In the genomic region with DNA sequence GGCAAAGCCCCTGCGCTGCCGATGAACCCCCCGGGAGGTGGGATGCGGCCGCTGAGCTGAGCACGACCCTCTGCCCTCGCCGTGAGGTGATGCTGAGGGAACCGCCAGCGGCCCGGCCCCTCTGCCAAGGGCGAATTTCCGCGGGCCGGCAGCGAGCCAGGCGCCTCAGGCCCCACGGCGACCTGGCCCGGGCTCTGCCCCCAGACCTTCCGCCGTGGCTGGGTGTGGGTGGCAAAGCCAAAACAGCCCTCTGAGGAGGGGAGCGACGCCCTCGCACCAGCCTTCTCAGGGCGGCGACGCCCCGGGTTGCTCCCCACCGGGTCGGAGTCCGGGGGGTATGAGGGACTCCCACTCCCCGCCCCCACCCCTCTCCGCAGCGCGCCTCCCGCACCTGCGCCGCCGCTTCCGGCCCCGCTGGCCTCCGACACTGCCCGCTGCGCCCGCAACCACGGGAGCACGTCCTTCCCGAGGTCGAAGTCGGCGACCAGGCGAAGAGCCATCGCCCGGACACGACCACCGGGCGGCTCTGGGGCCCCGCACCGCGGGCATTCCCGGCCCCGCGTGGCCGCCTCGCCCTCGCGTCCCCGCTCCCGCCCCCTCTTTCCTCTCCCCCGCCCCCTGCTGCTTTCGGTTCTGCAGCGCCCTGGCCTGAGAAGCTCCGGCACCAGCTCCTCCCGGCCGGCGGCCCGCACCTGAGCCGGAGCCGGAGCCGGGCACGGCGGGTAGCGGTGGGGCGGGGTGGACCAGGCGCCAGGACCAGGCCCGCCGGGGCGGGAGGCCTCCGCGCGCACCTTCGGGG, we compare ENCODE assay signal across 1 cellular context.
TF ChIP-seq lines count a peak whose summit lies in the region.

A gene with protein sequence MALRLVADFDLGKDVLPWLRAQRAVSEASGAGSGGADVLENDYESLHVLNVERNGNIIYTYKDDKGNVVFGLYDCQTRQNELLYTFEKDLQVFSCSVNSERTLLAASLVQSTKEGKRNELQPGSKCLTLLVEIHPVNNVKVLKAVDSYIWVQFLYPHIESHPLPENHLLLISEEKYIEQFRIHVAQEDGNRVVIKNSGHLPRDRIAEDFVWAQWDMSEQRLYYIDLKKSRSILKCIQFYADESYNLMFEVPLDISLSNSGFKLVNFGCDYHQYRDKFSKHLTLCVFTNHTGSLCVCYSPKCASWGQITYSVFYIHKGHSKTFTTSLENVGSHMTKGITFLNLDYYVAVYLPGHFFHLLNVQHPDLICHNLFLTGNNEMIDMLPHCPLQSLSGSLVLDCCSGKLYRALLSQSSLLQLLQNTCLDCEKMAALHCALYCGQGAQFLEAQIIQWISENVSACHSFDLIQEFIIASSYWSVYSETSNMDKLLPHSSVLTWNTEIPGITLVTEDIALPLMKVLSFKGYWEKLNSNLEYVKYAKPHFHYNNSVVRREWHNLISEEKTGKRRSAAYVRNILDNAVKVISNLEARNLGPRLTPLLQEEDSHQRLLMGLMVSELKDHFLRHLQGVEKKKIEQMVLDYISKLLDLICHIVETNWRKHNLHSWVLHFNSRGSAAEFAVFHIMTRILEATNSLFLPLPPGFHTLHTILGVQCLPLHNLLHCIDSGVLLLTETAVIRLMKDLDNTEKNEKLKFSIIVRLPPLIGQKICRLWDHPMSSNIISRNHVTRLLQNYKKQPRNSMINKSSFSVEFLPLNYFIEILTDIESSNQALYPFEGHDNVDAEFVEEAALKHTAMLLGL (minus strand): TSS at position 528 of the 799 bp plus-strand sequence. CDS start 28 bp downstream, at position 500.

TF ChIP-seq in HepG2, 621 proteins besides CTCF, POLR2A, EP300 and RAD21 (continued from another document and continues in another):
- TF ChIP-seq, protein P1, sequence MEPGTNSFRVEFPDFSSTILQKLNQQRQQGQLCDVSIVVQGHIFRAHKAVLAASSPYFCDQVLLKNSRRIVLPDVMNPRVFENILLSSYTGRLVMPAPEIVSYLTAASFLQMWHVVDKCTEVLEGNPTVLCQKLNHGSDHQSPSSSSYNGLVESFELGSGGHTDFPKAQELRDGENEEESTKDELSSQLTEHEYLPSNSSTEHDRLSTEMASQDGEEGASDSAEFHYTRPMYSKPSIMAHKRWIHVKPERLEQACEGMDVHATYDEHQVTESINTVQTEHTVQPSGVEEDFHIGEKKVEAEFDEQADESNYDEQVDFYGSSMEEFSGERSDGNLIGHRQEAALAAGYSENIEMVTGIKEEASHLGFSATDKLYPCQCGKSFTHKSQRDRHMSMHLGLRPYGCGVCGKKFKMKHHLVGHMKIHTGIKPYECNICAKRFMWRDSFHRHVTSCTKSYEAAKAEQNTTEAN (CRISPR knock-in tag; conservative IDR thresholded peaks at IDR 0.05), result peak; percentile 45; the same call in 1 of the 2 replicates
- TF ChIP-seq NCOA2 (CRISPR knock-in tag; IDR thresholded peaks at IDR 0.05), result no peak
- TF ChIP-seq NR1H2 (CRISPR knock-in tag; IDR thresholded peaks at IDR 0.05; ENCODE audit: borderline replicate concordance, low read depth), result peak; percentile 90; the same call in 1 of the 2 replicates
- TF ChIP-seq, protein P2, sequence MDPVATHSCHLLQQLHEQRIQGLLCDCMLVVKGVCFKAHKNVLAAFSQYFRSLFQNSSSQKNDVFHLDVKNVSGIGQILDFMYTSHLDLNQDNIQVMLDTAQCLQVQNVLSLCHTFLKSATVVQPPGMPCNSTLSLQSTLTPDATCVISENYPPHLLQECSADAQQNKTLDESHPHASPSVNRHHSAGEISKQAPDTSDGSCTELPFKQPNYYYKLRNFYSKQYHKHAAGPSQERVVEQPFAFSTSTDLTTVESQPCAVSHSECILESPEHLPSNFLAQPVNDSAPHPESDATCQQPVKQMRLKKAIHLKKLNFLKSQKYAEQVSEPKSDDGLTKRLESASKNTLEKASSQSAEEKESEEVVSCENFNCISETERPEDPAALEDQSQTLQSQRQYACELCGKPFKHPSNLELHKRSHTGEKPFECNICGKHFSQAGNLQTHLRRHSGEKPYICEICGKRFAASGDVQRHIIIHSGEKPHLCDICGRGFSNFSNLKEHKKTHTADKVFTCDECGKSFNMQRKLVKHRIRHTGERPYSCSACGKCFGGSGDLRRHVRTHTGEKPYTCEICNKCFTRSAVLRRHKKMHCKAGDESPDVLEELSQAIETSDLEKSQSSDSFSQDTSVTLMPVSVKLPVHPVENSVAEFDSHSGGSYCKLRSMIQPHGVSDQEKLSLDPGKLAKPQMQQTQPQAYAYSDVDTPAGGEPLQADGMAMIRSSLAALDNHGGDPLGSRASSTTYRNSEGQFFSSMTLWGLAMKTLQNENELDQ (CRISPR knock-in tag; IDR thresholded peaks at IDR 0.05; ENCODE audit: borderline replicate concordance), result no peak
- no peak for TF ChIP-seq KDM6A (CRISPR knock-in tag; IDR thresholded peaks at IDR 0.05; ENCODE audit: low read depth)
- peak; percentile 43; the same call in 1 of the 2 replicates for TF ChIP-seq ZNF768 (CRISPR knock-in tag; IDR thresholded peaks at IDR 0.05)
- TF ChIP-seq ERF (CRISPR knock-in tag; IDR thresholded peaks at IDR 0.05), result 0 out of 2 replicates have a peak, but pooled peaks have one; percentile 25
- TF ChIP-seq, protein P3, sequence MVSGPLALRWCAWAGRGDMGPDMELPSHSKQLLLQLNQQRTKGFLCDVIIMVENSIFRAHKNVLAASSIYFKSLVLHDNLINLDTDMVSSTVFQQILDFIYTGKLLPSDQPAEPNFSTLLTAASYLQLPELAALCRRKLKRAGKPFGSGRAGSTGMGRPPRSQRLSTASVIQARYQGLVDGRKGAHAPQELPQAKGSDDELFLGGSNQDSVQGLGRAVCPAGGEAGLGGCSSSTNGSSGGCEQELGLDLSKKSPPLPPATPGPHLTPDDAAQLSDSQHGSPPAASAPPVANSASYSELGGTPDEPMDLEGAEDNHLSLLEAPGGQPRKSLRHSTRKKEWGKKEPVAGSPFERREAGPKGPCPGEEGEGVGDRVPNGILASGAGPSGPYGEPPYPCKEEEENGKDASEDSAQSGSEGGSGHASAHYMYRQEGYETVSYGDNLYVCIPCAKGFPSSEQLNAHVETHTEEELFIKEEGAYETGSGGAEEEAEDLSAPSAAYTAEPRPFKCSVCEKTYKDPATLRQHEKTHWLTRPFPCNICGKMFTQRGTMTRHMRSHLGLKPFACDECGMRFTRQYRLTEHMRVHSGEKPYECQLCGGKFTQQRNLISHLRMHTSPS (CRISPR knock-in tag; IDR thresholded peaks at IDR 0.05; ENCODE audit: low read depth), result peak; percentile 54; the same call in 1 of the 2 replicates
- TF ChIP-seq GABPB1 (CRISPR knock-in tag; IDR thresholded peaks at IDR 0.05), result peak; percentile 85
- TF ChIP-seq, protein P4, sequence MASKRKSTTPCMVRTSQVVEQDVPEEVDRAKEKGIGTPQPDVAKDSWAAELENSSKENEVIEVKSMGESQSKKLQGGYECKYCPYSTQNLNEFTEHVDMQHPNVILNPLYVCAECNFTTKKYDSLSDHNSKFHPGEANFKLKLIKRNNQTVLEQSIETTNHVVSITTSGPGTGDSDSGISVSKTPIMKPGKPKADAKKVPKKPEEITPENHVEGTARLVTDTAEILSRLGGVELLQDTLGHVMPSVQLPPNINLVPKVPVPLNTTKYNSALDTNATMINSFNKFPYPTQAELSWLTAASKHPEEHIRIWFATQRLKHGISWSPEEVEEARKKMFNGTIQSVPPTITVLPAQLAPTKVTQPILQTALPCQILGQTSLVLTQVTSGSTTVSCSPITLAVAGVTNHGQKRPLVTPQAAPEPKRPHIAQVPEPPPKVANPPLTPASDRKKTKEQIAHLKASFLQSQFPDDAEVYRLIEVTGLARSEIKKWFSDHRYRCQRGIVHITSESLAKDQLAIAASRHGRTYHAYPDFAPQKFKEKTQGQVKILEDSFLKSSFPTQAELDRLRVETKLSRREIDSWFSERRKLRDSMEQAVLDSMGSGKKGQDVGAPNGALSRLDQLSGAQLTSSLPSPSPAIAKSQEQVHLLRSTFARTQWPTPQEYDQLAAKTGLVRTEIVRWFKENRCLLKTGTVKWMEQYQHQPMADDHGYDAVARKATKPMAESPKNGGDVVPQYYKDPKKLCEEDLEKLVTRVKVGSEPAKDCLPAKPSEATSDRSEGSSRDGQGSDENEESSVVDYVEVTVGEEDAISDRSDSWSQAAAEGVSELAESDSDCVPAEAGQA (IDR thresholded peaks at IDR 0.05; ENCODE audit: low read depth), result no peak
- TF ChIP-seq, protein P4 (CRISPR knock-in tag; IDR thresholded peaks at IDR 0.05; ENCODE audit: borderline replicate concordance), result peak; percentile 61; the same call in 1 of the 2 replicates
- no peak for TF ChIP-seq TGIF2 (CRISPR knock-in tag; IDR thresholded peaks at IDR 0.05)
- TF ChIP-seq HOXD1 (CRISPR knock-in tag; IDR thresholded peaks at IDR 0.05), result 0 out of 2 replicates have a peak, but pooled peaks have one; percentile 63
- TF ChIP-seq, protein P5, sequence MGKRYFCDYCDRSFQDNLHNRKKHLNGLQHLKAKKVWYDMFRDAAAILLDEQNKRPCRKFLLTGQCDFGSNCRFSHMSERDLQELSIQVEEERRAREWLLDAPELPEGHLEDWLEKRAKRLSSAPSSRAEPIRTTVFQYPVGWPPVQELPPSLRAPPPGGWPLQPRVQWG (CRISPR knock-in tag; IDR thresholded peaks at IDR 0.05; ENCODE audit: borderline replicate concordance, low read depth), result no peak
- TF ChIP-seq, protein P6, sequence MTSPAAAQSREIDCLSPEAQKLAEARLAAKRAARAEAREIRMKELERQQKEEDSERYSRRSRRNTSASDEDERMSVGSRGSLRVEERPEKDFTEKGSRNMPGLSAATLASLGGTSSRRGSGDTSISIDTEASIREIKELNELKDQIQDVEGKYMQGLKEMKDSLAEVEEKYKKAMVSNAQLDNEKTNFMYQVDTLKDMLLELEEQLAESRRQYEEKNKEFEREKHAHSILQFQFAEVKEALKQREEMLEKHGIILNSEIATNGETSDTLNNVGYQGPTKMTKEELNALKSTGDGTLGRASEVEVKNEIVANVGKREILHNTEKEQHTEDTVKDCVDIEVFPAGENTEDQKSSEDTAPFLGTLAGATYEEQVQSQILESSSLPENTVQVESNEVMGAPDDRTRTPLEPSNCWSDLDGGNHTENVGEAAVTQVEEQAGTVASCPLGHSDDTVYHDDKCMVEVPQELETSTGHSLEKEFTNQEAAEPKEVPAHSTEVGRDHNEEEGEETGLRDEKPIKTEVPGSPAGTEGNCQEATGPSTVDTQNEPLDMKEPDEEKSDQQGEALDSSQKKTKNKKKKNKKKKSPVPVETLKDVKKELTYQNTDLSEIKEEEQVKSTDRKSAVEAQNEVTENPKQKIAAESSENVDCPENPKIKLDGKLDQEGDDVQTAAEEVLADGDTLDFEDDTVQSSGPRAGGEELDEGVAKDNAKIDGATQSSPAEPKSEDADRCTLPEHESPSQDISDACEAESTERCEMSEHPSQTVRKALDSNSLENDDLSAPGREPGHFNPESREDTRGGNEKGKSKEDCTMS (CRISPR knock-in tag; conservative IDR thresholded peaks at IDR 0.05), result no peak
- TF ChIP-seq KLF11 (CRISPR knock-in tag; IDR thresholded peaks at IDR 0.05), result 0 out of 2 replicates have a peak, but pooled peaks have one; percentile 33
- TF ChIP-seq NCOA1 (CRISPR knock-in tag; IDR thresholded peaks at IDR 0.05), result no peak
- no peak for TF ChIP-seq KLF9 (CRISPR knock-in tag; IDR thresholded peaks at IDR 0.05; ENCODE audit: low read depth)
- TF ChIP-seq, protein P7, sequence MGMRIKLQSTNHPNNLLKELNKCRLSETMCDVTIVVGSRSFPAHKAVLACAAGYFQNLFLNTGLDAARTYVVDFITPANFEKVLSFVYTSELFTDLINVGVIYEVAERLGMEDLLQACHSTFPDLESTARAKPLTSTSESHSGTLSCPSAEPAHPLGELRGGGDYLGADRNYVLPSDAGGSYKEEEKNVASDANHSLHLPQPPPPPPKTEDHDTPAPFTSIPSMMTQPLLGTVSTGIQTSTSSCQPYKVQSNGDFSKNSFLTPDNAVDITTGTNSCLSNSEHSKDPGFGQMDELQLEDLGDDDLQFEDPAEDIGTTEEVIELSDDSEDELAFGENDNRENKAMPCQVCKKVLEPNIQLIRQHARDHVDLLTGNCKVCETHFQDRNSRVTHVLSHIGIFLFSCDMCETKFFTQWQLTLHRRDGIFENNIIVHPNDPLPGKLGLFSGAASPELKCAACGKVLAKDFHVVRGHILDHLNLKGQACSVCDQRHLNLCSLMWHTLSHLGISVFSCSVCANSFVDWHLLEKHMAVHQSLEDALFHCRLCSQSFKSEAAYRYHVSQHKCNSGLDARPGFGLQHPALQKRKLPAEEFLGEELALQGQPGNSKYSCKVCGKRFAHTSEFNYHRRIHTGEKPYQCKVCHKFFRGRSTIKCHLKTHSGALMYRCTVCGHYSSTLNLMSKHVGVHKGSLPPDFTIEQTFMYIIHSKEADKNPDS (CRISPR knock-in tag; IDR thresholded peaks at IDR 0.05), result no peak
- TF ChIP-seq MED1 (CRISPR knock-in tag; IDR thresholded peaks at IDR 0.05), result peak; percentile 17; the same call in 1 of the 2 replicates
- peak; percentile 46 for TF ChIP-seq CHCHD3 (CRISPR knock-in tag; IDR thresholded peaks at IDR 0.05)
